1 cellular context compared by ENCODE assay signal in the genomic region with DNA sequence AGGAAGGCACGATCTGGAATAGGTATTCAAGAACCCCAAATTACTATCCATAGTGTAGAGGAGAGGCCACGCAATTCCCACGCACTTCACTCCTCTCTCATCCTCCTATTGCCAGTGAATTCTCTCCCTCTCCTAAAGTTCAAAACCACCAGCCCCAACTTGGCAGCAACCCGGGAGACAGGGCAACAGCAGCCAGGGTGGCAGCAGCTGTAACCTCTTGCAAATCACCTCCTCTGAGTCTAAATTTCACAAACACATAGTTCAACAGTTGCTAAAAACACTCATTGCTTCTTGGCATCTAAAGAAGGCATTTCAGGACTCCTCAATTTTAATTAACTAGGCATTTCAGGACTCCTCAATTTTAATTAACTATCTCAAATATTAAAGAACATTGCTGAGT.
TF ChIP-seq lines count a peak whose summit lies in the region.

No MANE protein-coding gene starts in this region.

TF ChIP-seq in HepG2, 621 proteins besides CTCF, POLR2A, EP300 and RAD21:
- no peak for TF ChIP-seq ZNF263 (CRISPR knock-in tag; IDR thresholded peaks at IDR 0.05)
- TF ChIP-seq, protein P1, sequence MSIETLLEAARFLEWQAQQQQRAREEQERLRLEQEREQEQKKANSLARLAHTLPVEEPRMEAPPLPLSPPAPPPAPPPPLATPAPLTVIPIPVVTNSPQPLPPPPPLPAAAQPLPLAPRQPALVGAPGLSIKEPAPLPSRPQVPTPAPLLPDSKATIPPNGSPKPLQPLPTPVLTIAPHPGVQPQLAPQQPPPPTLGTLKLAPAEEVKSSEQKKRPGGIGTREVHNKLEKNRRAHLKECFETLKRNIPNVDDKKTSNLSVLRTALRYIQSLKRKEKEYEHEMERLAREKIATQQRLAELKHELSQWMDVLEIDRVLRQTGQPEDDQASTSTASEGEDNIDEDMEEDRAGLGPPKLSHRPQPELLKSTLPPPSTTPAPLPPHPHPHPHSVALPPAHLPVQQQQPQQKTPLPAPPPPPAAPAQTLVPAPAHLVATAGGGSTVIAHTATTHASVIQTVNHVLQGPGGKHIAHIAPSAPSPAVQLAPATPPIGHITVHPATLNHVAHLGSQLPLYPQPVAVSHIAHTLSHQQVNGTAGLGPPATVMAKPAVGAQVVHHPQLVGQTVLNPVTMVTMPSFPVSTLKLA (IDR thresholded peaks at IDR 0.05), result no peak
- TF ChIP-seq, protein P2, sequence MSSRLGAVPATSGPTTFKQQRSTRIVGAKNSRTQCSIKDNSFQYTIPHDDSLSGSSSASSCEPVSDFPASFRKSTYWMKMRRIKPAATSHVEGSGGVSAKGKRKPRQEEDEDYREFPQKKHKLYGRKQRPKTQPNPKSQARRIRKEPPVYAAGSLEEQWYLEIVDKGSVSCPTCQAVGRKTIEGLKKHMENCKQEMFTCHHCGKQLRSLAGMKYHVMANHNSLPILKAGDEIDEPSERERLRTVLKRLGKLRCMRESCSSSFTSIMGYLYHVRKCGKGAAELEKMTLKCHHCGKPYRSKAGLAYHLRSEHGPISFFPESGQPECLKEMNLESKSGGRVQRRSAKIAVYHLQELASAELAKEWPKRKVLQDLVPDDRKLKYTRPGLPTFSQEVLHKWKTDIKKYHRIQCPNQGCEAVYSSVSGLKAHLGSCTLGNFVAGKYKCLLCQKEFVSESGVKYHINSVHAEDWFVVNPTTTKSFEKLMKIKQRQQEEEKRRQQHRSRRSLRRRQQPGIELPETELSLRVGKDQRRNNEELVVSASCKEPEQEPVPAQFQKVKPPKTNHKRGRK (CRISPR knock-in tag; IDR thresholded peaks at IDR 0.05), result no peak
- no peak for TF ChIP-seq GABPA (IDR thresholded peaks at IDR 0.05; ENCODE audit: low read depth, low read length)
- TF ChIP-seq GABPA (CRISPR knock-in tag; IDR thresholded peaks at IDR 0.05; ENCODE audit: low read depth), result no peak
- TF ChIP-seq, protein P3, sequence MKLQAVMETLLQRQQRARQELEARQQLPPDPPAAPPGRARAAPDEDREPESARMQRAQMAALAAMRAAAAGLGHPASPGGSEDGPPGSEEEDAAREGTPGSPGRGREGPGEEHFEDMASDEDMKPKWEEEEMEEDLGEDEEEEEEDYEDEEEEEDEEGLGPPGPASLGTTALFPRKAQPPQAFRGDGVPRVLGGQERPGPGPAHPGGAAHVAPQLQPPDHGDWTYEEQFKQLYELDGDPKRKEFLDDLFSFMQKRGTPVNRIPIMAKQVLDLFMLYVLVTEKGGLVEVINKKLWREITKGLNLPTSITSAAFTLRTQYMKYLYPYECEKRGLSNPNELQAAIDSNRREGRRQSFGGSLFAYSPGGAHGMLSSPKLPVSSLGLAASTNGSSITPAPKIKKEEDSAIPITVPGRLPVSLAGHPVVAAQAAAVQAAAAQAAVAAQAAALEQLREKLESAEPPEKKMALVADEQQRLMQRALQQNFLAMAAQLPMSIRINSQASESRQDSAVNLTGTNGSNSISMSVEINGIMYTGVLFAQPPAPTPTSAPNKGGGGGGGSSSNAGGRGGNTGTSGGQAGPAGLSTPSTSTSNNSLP (IDR thresholded peaks at IDR 0.05; ENCODE audit: low read depth, low read length), result no peak
- TF ChIP-seq, protein P4, sequence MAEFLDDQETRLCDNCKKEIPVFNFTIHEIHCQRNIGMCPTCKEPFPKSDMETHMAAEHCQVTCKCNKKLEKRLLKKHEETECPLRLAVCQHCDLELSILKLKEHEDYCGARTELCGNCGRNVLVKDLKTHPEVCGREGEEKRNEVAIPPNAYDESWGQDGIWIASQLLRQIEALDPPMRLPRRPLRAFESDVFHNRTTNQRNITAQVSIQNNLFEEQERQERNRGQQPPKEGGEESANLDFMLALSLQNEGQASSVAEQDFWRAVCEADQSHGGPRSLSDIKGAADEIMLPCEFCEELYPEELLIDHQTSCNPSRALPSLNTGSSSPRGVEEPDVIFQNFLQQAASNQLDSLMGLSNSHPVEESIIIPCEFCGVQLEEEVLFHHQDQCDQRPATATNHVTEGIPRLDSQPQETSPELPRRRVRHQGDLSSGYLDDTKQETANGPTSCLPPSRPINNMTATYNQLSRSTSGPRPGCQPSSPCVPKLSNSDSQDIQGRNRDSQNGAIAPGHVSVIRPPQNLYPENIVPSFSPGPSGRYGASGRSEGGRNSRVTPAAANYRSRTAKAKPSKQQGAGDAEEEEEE (CRISPR knock-in tag; IDR thresholded peaks at IDR 0.05; ENCODE audit: borderline replicate concordance), result no peak
- no peak for TF ChIP-seq U2AF1 (optimal IDR thresholded peaks at IDR 0.05; ENCODE audit: low read depth, low read length)
- TF ChIP-seq KDM5A (IDR thresholded peaks at IDR 0.05; ENCODE audit: borderline replicate concordance, low read length), result no peak
- no peak for TF ChIP-seq ZBTB7B (CRISPR knock-in tag; IDR thresholded peaks at IDR 0.05)
- TF ChIP-seq ZNF282 (IDR thresholded peaks at IDR 0.05; ENCODE audit: partially characterized antibody), result no peak
- TF ChIP-seq TBP (CRISPR knock-in tag; IDR thresholded peaks at IDR 0.05), result no peak
- TF ChIP-seq RXRB (CRISPR knock-in tag; IDR thresholded peaks at IDR 0.05; ENCODE audit: borderline replicate concordance), result no peak
- TF ChIP-seq NPAS2 (CRISPR knock-in tag; IDR thresholded peaks at IDR 0.05; ENCODE audit: borderline replicate concordance), result no peak
- TF ChIP-seq, protein P5, sequence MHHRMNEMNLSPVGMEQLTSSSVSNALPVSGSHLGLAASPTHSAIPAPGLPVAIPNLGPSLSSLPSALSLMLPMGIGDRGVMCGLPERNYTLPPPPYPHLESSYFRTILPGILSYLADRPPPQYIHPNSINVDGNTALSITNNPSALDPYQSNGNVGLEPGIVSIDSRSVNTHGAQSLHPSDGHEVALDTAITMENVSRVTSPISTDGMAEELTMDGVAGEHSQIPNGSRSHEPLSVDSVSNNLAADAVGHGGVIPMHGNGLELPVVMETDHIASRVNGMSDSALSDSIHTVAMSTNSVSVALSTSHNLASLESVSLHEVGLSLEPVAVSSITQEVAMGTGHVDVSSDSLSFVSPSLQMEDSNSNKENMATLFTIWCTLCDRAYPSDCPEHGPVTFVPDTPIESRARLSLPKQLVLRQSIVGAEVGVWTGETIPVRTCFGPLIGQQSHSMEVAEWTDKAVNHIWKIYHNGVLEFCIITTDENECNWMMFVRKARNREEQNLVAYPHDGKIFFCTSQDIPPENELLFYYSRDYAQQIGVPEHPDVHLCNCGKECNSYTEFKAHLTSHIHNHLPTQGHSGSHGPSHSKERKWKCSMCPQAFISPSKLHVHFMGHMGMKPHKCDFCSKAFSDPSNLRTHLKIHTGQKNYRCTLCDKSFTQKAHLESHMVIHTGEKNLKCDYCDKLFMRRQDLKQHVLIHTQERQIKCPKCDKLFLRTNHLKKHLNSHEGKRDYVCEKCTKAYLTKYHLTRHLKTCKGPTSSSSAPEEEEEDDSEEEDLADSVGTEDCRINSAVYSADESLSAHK (CRISPR knock-in tag; IDR thresholded peaks at IDR 0.05; ENCODE audit: borderline replicate concordance), result no peak
- TF ChIP-seq SMAD1 (CRISPR knock-in tag; IDR thresholded peaks at IDR 0.05; ENCODE audit: borderline replicate concordance, low read depth), result no peak
- no peak for TF ChIP-seq BORCS8-MEF2B (CRISPR knock-in tag; IDR thresholded peaks at IDR 0.05)
- TF ChIP-seq ZZZ3 (CRISPR knock-in tag; IDR thresholded peaks at IDR 0.05; ENCODE audit: borderline replicate concordance), result no peak
